ENCODE assay signal across 34 cellular contexts in the genomic region with DNA sequence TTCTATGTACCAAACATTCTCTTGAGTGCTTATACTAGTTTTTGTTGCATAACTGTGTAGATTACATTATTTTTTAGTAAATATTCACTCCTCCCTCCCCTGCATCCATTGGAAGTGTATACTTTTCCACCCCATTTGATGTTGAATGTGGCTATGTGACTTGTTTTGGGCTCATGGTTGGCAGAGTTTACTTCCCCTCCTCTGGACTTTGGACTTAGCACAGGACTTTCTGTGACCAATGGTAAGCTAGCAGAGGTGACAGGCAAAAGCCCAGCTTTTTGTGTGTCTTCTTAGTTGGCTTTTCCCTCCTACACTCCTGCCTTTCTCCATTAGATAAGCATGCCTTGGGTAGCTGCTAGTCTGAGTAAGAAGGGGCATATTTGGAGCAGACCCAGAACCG.
"Had no signal": no experiment of that assay in that cellular context is flagged by ENCODE, and none has a peak within 500 bp of the region (broad histone marks: within the 10 kb centered on the region; RNA-seq: fewer than 3 reads in every experiment).

No MANE protein-coding gene starts in this region.

- H3K36me3 ChIP-seq: adrenal gland, brain microvascular endothelial cell, breast epithelium had no signal

- H3K4me3 ChIP-seq: adrenal gland, body of pancreas, breast epithelium had no signal

- DNase-seq: activated B cell treated with CpG ODN at 0.5 μM for 24 hours; activated CD4-positive, alpha-beta memory T cell treated with anti-CD3 and anti-CD28 coated beads for 36 hours; activated CD4-positive, alpha-beta T cell treated with anti-CD3 and anti-CD28 coated beads for 4 hours; activated CD4-positive, alpha-beta T cell treated with anti-CD3 and anti-CD28 coated beads, Interleukin-2, amount 10 ng/mL, durations not matched to agents 24 days and 14 days; activated CD4-positive, alpha-beta T cell treated with anti-CD3 and anti-CD28 coated beads, Interleukin-2, amount 50 U/mL, for 1 hour; activated CD4-positive, alpha-beta T cell treated with anti-CD3 and anti-CD28 coated beads, Interleukin-2, amount 50 U/mL, for 4 hours; activated CD4-positive, CD25-positive, alpha-beta regulatory T cell treated with anti-CD3 and anti-CD28 coated beads, Interleukin-2, amount 50 U/mL, for 72 hours; activated CD8-positive, alpha-beta memory T cell treated with anti-CD3 and anti-CD28 coated beads, Interleukin-2, amount 50 U/mL, for 4 hours; activated CD8-positive, alpha-beta T cell treated with anti-CD3 and anti-CD28 coated beads for 36 hours; activated effector memory CD4-positive, alpha-beta T cell treated with anti-CD3 and anti-CD28 coated beads, Interleukin-2, amount 50 U/mL, for 16 hours; activated gamma-delta T cell treated with Interleukin-2 at 50 U/mL for 16 hours; activated naive CD4-positive, alpha-beta T cell; activated naive CD4-positive, alpha-beta T cell treated with anti-CD3 and anti-CD28 coated beads for 36 hours; activated naive CD4-positive, alpha-beta T cell treated with anti-CD3 and anti-CD28 coated beads, Interleukin-2, amount 50 U/mL, for 16 hours; activated naive CD8-positive, alpha-beta T cell treated with anti-CD3 and anti-CD28 coated beads for 36 hours; activated T-cell treated with anti-CD3 and anti-CD28 coated beads for 4 hours; activated T-cell treated with anti-CD3 and anti-CD28 coated beads, Interleukin-2, amount 50 U/mL, for 1 hour; activated T-cell treated with anti-CD3 and anti-CD28 coated beads, Interleukin-2, amount 50 U/mL, for 4 hours; activated T-cell treated with anti-CD3 and anti-CD28 coated beads, Interleukin-2, amount 50 U/mL, for 72 hours; adrenal gland; amniotic stem cell; aorta; body of pancreas; brain microvascular endothelial cell; central memory CD4-positive, alpha-beta T cell; T-helper 1 cell; T-helper 2 cell; T-helper 9 cell had no signal

- ATAC-seq: activated CD8-positive, alpha-beta T cell treated with anti-CD3 and anti-CD28 coated beads for 36 hours; activated naive CD4-positive, alpha-beta T cell treated with anti-CD3 and anti-CD28 coated beads, Interleukin-2, amount 50 U/mL, for 72 hours; activated T-cell treated with anti-CD3 and anti-CD28 coated beads, Interleukin-2, amount 50 U/mL, for 4 hours; activated T-cell treated with anti-CD3 and anti-CD28 coated beads, Interleukin-2, amount 50 U/mL, for 72 hours; activated T-helper 17 cell treated with anti-CD3 and anti-CD28 coated beads, Interleukin-2, amount 50 U/mL, for 72 hours; body of pancreas had no signal

- H3K4me1 ChIP-seq: adrenal gland, breast epithelium had no signal

- H3K9me3 ChIP-seq: adrenal gland, body of pancreas, breast epithelium had no signal

- H3K27me3 ChIP-seq: adrenal gland, body of pancreas, brain microvascular endothelial cell, breast epithelium had no signal

- FAIRE-seq: astrocyte, TTC549 had no signal

- H3K27ac ChIP-seq: adrenal gland, body of pancreas, brain microvascular endothelial cell, breast epithelium, VCaP had no signal
